In genomic region chr18:41954827-41955613, GRCh38 we compare ENCODE assay signal across 8 cellular contexts. TPM values are rescaled to one million over a fixed set of nuclear protein-coding genes. Genes with fewer than 3 reads are reported as not detected.
A peak's percentile ranks its signal among the peaks of the same experiment; 100 is the strongest.
DNase-seq lines count a peak whose midpoint lies in the region; ATAC-seq, FAIRE-seq and TF ChIP-seq lines count a peak whose summit lies in the region.

Gene PIK3C3 (plus strand): TSS chr18:41955234. CDS start chr18:41955292, 58 bp downstream.

- peak within 1 kb of the TSS; percentile 97 to 100 for H3K27ac Mint-ChIP-seq in natural killer cell

- H3K4me3 ChIP-seq in Loucy (ENCODE audit: low read length, poor library complexity, severe bottlenecking): peak within 1 kb of the TSS; percentile 97

- no peaks in the 10 kb centered on the region for H3F3A ChIP-seq in Loucy (ENCODE audit: low read depth)

- FAIRE-seq in H54 (lab: Jason Lieb, UNC): peak; percentile 93

- H3K36me3 Mint-ChIP-seq in natural killer cell: peaks cover under 1% of the 10 kb centered on the region

- peaks cover 14 to 16% of the 10 kb centered on the region in 2 donors for H3K27me3 Mint-ChIP-seq in natural killer cell (ENCODE audit: low read depth in 2 of 2)

- H3K9me3 ChIP-seq in Loucy (ENCODE audit: insufficient read depth, low read depth, low read length): no peaks in the 10 kb centered on the region

- no peaks in the 10 kb centered on the region for H3K27me3 ChIP-seq in Loucy (ENCODE audit: insufficient read depth, low read length, poor library complexity, severe bottlenecking)

- no peaks in the 10 kb centered on the region for H3K9me3 Mint-ChIP-seq in natural killer cell

- H3K4me1 ChIP-seq in Loucy (ENCODE audit: insufficient read depth, low read length, poor library complexity, severe bottlenecking): peaks cover 28% of the 10 kb centered on the region

- DNase-seq in EL (peak; percentile 97), H54 (ENCODE audit: insufficient read length, low spot score) (peak; percentile 44), fibroblast of peridontal ligament (ENCODE audit: extremely low read depth) (peak; percentile 99), natural killer cell (peak; percentile 94)
- peak; percentile 95 for DNase-seq in activated T-helper 9 cell treated with anti-CD3 and anti-CD28 coated beads, Interleukin-2, amount 50 U/mL, for 16 hours (ENCODE audit: low read depth)
- peak; percentile 96 for DNase-seq in stimulated activated naive CD4-positive, alpha-beta T cell treated with Interleukin-2 at 50 U/mL for 16 hours (lab: John Stamatoyannopoulos, UW)

- TF ChIP-seq POLR2A in H54 (IDR thresholded peaks at IDR 0.05; ENCODE audit: low read depth, low read length) (no peak), Raji (IDR thresholded peaks at IDR 0.05; ENCODE audit: insufficient read depth, low read depth, low read length) (peak; percentile 59)

- peaks cover 34 to 39% of the 10 kb centered on the region in 2 donors for H3K4me1 Mint-ChIP-seq in natural killer cell

- peak within 1 kb of the TSS; percentile 98 for H3K4me3 Mint-ChIP-seq in natural killer cell

- peak within 1 kb of the TSS; percentile 100 for H2AFZ ChIP-seq in Loucy (ENCODE audit: low read length)

- H3K36me3 ChIP-seq in Loucy (ENCODE audit: insufficient read depth, low read length): peaks cover 6% of the 10 kb centered on the region; the same call in 1 of the 2 replicates

- H3K9ac ChIP-seq in Loucy (ENCODE audit: low read depth, low read length, poor library complexity, severe bottlenecking): peak within 1 kb of the TSS; percentile 79

- peaks cover 48% of the 10 kb centered on the region for H3K79me2 ChIP-seq in Loucy (ENCODE audit: insufficient read depth, low read length)

- H3K4me2 ChIP-seq in Loucy (ENCODE audit: low read depth, low read length, poor library complexity, severe bottlenecking): peak within 1 kb of the TSS; percentile 91

- peak; percentile 95 to 97 (median 96) for ATAC-seq in natural killer cell

- peaks cover 22% of the 10 kb centered on the region for H4K20me1 ChIP-seq in Loucy (ENCODE audit: insufficient read depth, low read length, poor library complexity, severe bottlenecking)

- no peaks in the 10 kb centered on the region for H3K9me2 ChIP-seq in Loucy (replicated peaks; ENCODE audit: low read depth, low read length)

- TF ChIP-seq CTCF in Loucy (conservative IDR thresholded peaks at IDR 0.05; ENCODE audit: low read length) (no peak), natural killer cell (IDR thresholded peaks at IDR 0.05) (no peak)

- intact Hi-C loops in natural killer cell (cut with micrococcal nuclease): no loop called here

RNA-seq across cellular contexts. Expression of gene PIK3C3, which starts in this region (rescaled TPM):
- total RNA-seq in natural killer cell: 10 to 100 TPM; 49.6 to 85.4 (median 67.3) TPM

Comparison
In these comparisons a context has a peak if more than half of its experiments do, and no peak if none do; other contexts are left out.
1. Peak in every context shown above with its lines: DNase-seq, ATAC-seq and H3K4me3 ChIP-seq.
2. DNase-seq: peak in every context shown above with its lines; median percentile 99 in fibroblast of peridontal ligament; 97 in EL; 96 in stimulated activated naive CD4-positive, alpha-beta T cell treated with Interleukin-2 at 50 U/mL for 16 hours; 95 in activated T-helper 9 cell treated with anti-CD3 and anti-CD28 coated beads, Interleukin-2, amount 50 U/mL, for 16 hours; 94 in natural killer cell; 44 in H54.